1 cellular context compared by ENCODE assay signal in the genomic region with DNA sequence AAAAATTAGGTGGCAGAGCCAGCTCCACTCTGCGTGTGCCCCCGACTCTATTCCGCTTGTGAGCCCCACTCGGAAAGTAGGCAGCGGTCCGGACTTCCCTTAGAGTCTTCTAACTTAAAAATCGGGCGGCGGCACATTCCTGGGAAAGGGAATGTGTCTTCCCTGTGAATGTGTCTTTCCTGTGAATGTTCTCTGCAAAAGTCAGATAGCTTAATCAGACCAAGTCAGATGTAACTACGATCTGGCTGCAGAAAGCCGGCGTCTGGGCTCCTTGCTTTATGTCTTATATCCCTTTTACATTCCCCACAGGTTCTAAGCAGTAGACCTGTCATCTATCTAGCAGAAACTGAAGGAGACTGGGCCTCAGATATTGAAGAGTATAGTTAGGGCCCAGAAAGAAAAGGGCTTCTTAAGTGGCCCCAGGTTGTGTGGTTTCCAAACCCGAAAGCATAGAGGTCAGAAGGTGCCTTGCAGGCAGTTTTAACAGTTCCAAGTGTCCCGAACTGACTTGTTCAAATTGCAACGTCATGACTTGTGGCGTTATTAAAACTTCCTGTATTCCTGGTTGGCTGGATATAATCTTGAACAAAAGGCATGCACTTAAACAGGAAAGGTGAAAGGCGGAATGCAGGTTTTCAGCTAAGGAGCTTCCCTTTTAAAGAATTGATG.
TF ChIP-seq lines count a peak whose summit lies in the region.

No MANE protein-coding gene starts in this region.

TF ChIP-seq in HepG2, 621 proteins besides CTCF, POLR2A, EP300 and RAD21 (continued from another document and continues in another):
- TF ChIP-seq, protein P1, sequence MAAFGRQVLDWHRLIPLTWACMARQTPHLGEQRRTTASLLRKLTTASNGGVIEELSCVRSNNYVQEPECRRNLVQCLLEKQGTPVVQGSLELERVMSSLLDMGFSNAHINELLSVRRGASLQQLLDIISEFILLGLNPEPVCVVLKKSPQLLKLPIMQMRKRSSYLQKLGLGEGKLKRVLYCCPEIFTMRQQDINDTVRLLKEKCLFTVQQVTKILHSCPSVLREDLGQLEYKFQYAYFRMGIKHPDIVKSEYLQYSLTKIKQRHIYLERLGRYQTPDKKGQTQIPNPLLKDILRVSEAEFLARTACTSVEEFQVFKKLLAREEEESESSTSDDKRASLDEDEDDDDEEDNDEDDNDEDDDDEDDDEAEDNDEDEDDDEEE (CRISPR knock-in tag; IDR thresholded peaks at IDR 0.05): no peak
- TF ChIP-seq BCL6 (CRISPR knock-in tag; IDR thresholded peaks at IDR 0.05) (0 out of 2 replicates have a peak, but pooled peaks have one; percentile 9), ASH2L (IDR thresholded peaks at IDR 0.05; ENCODE audit: insufficient read length, low read depth, low read length) (peak; percentile 56), NR2F6 (IDR thresholded peaks at IDR 0.05) (peak; percentile 35; the same call in 1 of the 2 replicates), NR2F6 (CRISPR knock-in tag; IDR thresholded peaks at IDR 0.05) (no peak), ZNF331 (CRISPR knock-in tag; IDR thresholded peaks at IDR 0.05) (no peak; the same call in 1 of the 2 replicates), CC2D1A (CRISPR knock-in tag; IDR thresholded peaks at IDR 0.05) (no peak), ZNF205 (CRISPR knock-in tag; IDR thresholded peaks at IDR 0.05) (no peak), HHEX (CRISPR knock-in tag; IDR thresholded peaks at IDR 0.05) (no peak), KAT2B (IDR thresholded peaks at IDR 0.05; ENCODE audit: borderline replicate concordance, low read depth, low read length) (no peak), ZFP90 (CRISPR knock-in tag; IDR thresholded peaks at IDR 0.05; ENCODE audit: borderline replicate concordance) (no peak), ZNF441 (CRISPR knock-in tag; IDR thresholded peaks at IDR 0.05; ENCODE audit: borderline replicate concordance) (no peak; the same call in 1 of the 2 replicates), ZNF230 (CRISPR knock-in tag; IDR thresholded peaks at IDR 0.05) (no peak), KDM5B (CRISPR knock-in tag; IDR thresholded peaks at IDR 0.05; ENCODE audit: borderline replicate concordance) (no peak), CBFB (CRISPR knock-in tag; IDR thresholded peaks at IDR 0.05) (no peak), SUZ12 (IDR thresholded peaks at IDR 0.05; ENCODE audit: low read depth, low read length) (no peak), TCF12 (IDR thresholded peaks at IDR 0.05) (no peak), TCF12 (CRISPR knock-in tag; IDR thresholded peaks at IDR 0.05) (no peak), NR2F1 (CRISPR knock-in tag; IDR thresholded peaks at IDR 0.05) (no peak), ZNF3 (CRISPR knock-in tag; IDR thresholded peaks at IDR 0.05) (no peak), ZNF101 (CRISPR knock-in tag; IDR thresholded peaks at IDR 0.05; ENCODE audit: borderline replicate concordance, low read depth) (no peak), ZNF552 (CRISPR knock-in tag; IDR thresholded peaks at IDR 0.05; ENCODE audit: borderline replicate concordance) (no peak), TBX3 (IDR thresholded peaks at IDR 0.05; ENCODE audit: borderline replicate concordance) (no peak), KDM6A (CRISPR knock-in tag; IDR thresholded peaks at IDR 0.05; ENCODE audit: low read depth) (no peak), ZNF20 (CRISPR knock-in tag; IDR thresholded peaks at IDR 0.05) (0 out of 2 replicates have a peak, but pooled peaks have one; percentile 13), ATF7-NPFF (CRISPR knock-in tag; IDR thresholded peaks at IDR 0.05; ENCODE audit: low read depth) (0 out of 2 replicates have a peak, but pooled peaks have one; percentile 10), ZNF878 (CRISPR knock-in tag; IDR thresholded peaks at IDR 0.05) (no peak), PHF20 (CRISPR knock-in tag; IDR thresholded peaks at IDR 0.05) (no peak), PCBP1 (IDR thresholded peaks at IDR 0.05; ENCODE audit: borderline replicate concordance, low read depth, low read length) (no peak), KAT8 (CRISPR knock-in tag; IDR thresholded peaks at IDR 0.05) (no peak), HOXA7 (CRISPR knock-in tag; IDR thresholded peaks at IDR 0.05) (no peak), NFATC3 (CRISPR knock-in tag; IDR thresholded peaks at IDR 0.05) (no peak), ZMYM2 (CRISPR knock-in tag; IDR thresholded peaks at IDR 0.05) (no peak), NCOA2 (CRISPR knock-in tag; IDR thresholded peaks at IDR 0.05) (no peak; the same call in 1 of the 2 replicates), IKZF4 (CRISPR knock-in tag; IDR thresholded peaks at IDR 0.05; ENCODE audit: borderline replicate concordance, low read depth, not compliant biosample characterization) (no peak), ZNF709 (CRISPR knock-in tag; IDR thresholded peaks at IDR 0.05) (0 out of 2 replicates have a peak, but pooled peaks have one; percentile 7), ZNF891 (CRISPR knock-in tag; IDR thresholded peaks at IDR 0.05) (no peak), ZNF34 (CRISPR knock-in tag; IDR thresholded peaks at IDR 0.05; ENCODE audit: borderline replicate concordance) (no peak), CHD4 (IDR thresholded peaks at IDR 0.05; ENCODE audit: borderline replicate concordance, low read length) (no peak), ZNF746 (CRISPR knock-in tag; IDR thresholded peaks at IDR 0.05) (no peak)
- TF ChIP-seq, protein P2, sequence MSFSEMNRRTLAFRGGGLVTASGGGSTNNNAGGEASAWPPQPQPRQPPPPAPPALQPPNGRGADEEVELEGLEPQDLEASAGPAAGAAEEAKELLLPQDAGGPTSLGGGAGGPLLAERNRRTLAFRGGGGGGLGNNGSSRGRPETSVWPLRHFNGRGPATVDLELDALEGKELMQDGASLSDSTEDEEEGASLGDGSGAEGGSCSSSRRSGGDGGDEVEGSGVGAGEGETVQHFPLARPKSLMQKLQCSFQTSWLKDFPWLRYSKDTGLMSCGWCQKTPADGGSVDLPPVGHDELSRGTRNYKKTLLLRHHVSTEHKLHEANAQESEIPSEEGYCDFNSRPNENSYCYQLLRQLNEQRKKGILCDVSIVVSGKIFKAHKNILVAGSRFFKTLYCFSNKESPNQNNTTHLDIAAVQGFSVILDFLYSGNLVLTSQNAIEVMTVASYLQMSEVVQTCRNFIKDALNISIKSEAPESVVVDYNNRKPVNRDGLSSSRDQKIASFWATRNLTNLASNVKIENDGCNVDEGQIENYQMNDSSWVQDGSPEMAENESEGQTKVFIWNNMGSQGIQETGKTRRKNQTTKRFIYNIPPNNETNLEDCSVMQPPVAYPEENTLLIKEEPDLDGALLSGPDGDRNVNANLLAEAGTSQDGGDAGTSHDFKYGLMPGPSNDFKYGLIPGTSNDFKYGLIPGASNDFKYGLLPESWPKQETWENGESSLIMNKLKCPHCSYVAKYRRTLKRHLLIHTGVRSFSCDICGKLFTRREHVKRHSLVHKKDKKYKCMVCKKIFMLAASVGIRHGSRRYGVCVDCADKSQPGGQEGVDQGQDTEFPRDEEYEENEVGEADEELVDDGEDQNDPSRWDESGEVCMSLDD (CRISPR knock-in tag; IDR thresholded peaks at IDR 0.05; ENCODE audit: borderline replicate concordance): no peak
- TF ChIP-seq, protein P3, sequence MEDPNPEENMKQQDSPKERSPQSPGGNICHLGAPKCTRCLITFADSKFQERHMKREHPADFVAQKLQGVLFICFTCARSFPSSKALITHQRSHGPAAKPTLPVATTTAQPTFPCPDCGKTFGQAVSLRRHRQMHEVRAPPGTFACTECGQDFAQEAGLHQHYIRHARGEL (CRISPR knock-in tag; IDR thresholded peaks at IDR 0.05): no peak
- TF ChIP-seq, protein P4, sequence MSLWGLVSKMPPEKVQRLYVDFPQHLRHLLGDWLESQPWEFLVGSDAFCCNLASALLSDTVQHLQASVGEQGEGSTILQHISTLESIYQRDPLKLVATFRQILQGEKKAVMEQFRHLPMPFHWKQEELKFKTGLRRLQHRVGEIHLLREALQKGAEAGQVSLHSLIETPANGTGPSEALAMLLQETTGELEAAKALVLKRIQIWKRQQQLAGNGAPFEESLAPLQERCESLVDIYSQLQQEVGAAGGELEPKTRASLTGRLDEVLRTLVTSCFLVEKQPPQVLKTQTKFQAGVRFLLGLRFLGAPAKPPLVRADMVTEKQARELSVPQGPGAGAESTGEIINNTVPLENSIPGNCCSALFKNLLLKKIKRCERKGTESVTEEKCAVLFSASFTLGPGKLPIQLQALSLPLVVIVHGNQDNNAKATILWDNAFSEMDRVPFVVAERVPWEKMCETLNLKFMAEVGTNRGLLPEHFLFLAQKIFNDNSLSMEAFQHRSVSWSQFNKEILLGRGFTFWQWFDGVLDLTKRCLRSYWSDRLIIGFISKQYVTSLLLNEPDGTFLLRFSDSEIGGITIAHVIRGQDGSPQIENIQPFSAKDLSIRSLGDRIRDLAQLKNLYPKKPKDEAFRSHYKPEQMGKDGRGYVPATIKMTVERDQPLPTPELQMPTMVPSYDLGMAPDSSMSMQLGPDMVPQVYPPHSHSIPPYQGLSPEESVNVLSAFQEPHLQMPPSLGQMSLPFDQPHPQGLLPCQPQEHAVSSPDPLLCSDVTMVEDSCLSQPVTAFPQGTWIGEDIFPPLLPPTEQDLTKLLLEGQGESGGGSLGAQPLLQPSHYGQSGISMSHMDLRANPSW (CRISPR knock-in tag; IDR thresholded peaks at IDR 0.05; ENCODE audit: borderline replicate concordance): no peak
- TF ChIP-seq, protein P5, sequence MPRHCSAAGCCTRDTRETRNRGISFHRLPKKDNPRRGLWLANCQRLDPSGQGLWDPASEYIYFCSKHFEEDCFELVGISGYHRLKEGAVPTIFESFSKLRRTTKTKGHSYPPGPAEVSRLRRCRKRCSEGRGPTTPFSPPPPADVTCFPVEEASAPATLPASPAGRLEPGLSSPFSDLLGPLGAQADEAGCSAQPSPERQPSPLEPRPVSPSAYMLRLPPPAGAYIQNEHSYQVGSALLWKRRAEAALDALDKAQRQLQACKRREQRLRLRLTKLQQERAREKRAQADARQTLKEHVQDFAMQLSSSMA (CRISPR knock-in tag; IDR thresholded peaks at IDR 0.05): peak; percentile 7; the same call in 1 of the 2 replicates
- TF ChIP-seq, protein P6, sequence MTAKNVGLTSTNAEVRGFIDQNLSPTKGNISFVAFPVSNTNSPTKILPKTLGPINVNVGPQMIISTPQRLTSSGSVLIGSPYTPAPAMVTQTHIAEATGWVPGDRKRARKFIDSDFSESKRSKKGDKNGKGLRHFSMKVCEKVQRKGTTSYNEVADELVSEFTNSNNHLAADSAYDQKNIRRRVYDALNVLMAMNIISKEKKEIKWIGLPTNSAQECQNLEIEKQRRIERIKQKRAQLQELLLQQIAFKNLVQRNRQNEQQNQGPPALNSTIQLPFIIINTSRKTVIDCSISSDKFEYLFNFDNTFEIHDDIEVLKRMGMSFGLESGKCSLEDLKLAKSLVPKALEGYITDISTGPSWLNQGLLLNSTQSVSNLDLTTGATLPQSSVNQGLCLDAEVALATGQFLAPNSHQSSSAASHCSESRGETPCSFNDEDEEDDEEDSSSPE (CRISPR knock-in tag; IDR thresholded peaks at IDR 0.05): no peak
- TF ChIP-seq, protein P7, sequence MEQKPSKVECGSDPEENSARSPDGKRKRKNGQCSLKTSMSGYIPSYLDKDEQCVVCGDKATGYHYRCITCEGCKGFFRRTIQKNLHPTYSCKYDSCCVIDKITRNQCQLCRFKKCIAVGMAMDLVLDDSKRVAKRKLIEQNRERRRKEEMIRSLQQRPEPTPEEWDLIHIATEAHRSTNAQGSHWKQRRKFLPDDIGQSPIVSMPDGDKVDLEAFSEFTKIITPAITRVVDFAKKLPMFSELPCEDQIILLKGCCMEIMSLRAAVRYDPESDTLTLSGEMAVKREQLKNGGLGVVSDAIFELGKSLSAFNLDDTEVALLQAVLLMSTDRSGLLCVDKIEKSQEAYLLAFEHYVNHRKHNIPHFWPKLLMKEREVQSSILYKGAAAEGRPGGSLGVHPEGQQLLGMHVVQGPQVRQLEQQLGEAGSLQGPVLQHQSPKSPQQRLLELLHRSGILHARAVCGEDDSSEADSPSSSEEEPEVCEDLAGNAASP (CRISPR knock-in tag; IDR thresholded peaks at IDR 0.05; ENCODE audit: borderline replicate concordance): peak; percentile 55; the same call in 1 of the 2 replicates
- TF ChIP-seq, protein P8, sequence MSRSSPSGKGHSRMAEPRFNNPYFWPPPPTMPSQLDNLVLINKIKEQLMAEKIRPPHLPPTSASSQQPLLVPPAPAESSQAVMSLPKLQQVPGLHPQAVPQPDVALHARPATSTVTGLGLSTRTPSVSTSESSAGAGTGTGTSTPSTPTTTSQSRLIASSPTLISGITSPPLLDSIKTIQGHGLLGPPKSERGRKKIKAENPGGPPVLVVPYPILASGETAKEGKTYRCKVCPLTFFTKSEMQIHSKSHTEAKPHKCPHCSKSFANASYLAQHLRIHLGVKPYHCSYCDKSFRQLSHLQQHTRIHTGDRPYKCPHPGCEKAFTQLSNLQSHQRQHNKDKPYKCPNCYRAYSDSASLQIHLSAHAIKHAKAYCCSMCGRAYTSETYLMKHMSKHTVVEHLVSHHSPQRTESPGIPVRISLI (CRISPR knock-in tag; IDR thresholded peaks at IDR 0.05; ENCODE audit: borderline replicate concordance): no peak
- TF ChIP-seq, protein P9, sequence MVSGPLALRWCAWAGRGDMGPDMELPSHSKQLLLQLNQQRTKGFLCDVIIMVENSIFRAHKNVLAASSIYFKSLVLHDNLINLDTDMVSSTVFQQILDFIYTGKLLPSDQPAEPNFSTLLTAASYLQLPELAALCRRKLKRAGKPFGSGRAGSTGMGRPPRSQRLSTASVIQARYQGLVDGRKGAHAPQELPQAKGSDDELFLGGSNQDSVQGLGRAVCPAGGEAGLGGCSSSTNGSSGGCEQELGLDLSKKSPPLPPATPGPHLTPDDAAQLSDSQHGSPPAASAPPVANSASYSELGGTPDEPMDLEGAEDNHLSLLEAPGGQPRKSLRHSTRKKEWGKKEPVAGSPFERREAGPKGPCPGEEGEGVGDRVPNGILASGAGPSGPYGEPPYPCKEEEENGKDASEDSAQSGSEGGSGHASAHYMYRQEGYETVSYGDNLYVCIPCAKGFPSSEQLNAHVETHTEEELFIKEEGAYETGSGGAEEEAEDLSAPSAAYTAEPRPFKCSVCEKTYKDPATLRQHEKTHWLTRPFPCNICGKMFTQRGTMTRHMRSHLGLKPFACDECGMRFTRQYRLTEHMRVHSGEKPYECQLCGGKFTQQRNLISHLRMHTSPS (CRISPR knock-in tag; IDR thresholded peaks at IDR 0.05; ENCODE audit: low read depth): no peak
- TF ChIP-seq, protein P10, sequence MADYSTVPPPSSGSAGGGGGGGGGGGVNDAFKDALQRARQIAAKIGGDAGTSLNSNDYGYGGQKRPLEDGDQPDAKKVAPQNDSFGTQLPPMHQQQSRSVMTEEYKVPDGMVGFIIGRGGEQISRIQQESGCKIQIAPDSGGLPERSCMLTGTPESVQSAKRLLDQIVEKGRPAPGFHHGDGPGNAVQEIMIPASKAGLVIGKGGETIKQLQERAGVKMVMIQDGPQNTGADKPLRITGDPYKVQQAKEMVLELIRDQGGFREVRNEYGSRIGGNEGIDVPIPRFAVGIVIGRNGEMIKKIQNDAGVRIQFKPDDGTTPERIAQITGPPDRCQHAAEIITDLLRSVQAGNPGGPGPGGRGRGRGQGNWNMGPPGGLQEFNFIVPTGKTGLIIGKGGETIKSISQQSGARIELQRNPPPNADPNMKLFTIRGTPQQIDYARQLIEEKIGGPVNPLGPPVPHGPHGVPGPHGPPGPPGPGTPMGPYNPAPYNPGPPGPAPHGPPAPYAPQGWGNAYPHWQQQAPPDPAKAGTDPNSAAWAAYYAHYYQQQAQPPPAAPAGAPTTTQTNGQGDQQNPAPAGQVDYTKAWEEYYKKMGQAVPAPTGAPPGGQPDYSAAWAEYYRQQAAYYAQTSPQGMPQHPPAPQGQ (CRISPR knock-in tag; IDR thresholded peaks at IDR 0.05; ENCODE audit: borderline replicate concordance): no peak
